Comparison of ENCODE assay signal across 8 cellular contexts in genomic region chr7:99504281-99504602, GRCh38. TPM values are rescaled to one million over a fixed set of nuclear protein-coding genes. Genes with fewer than 3 reads are reported as not detected.
DNase-seq lines count a peak whose midpoint lies in the region; ATAC-seq and TF ChIP-seq lines count a peak whose summit lies in the region.

No MANE protein-coding gene starts in this region.

- TF ChIP-seq CTCF in heart left ventricle (IDR thresholded peaks at IDR 0.05): no peak
- no peak for TF ChIP-seq CTCF in Panc1 (IDR thresholded peaks at IDR 0.05)
- no peak for TF ChIP-seq CTCF in neural progenitor cell (IDR thresholded peaks at IDR 0.05)

- POLR2A ChIA-PET in Panc1 (lab: Charles Lee): interaction anchor here (0.6 to 1.5 kb wide), 2 partner anchors 13 to 54 kb away, joined by 8 to 10 read pairs; partner anchors contain the start of gene ZNF655

- H3K9ac ChIP-seq in endocrine pancreas (ENCODE audit: control insufficient read depth, insufficient read depth, low read length): no peak overlapping the region
- no peak overlapping the region for H3K9ac ChIP-seq in neural progenitor cell

- H3K27me3 ChIP-seq in heart left ventricle: no peaks in the 10 kb centered on the region
- H3K27me3 ChIP-seq in Panc1 (ENCODE audit: control insufficient read depth, insufficient read depth, low read length): no peaks in the 10 kb centered on the region
- no peaks in the 10 kb centered on the region for H3K27me3 ChIP-seq in endocrine pancreas (ENCODE audit: control insufficient read depth, insufficient read depth, low read length)
- H3K27me3 ChIP-seq in neural progenitor cell: no peaks in the 10 kb centered on the region

- peaks cover 4% of the 10 kb centered on the region for H3K27me3 Mint-ChIP-seq in neural progenitor cell (ENCODE audit: insufficient read depth, low read depth)

- TF ChIP-seq POLR2A in heart left ventricle (IDR thresholded peaks at IDR 0.05): peak in 1 of 2 donors; percentile 30

- peak overlapping the region; percentile 97 for H3K27ac Mint-ChIP-seq in neural progenitor cell

- peak overlapping the region; percentile 60 for H3K4me2 ChIP-seq in neural progenitor cell

- H3K27ac ChIP-seq in heart left ventricle (peak overlapping the region; percentile 73 to 97 (median 94)), Panc1 (ENCODE audit: low read length) (peak overlapping the region; percentile 97), neural progenitor cell (no peak overlapping the region)

- no TSS peak for BruUV-seq in Panc1 (replicated peaks; lab: Mats Ljungman, UMichigan)

- CTCF ChIA-PET in Panc1 (lab: Charles Lee): interaction anchor here (0.8 to 1.3 kb wide), 2 partner anchors 54 to 764 kb away, joined by 3 to 4 read pairs; partner anchors contain the start of gene ZNF655

- peaks cover 0 to 4% (median 0%) of the 10 kb centered on the region in 9 donors for H3K36me3 ChIP-seq in heart left ventricle
- H3K36me3 ChIP-seq in Panc1 (ENCODE audit: control insufficient read depth, insufficient read depth, low read length): peaks cover 5% of the 10 kb centered on the region; the same call in 1 of the 2 replicates
- H3K36me3 ChIP-seq in endocrine pancreas (ENCODE audit: control insufficient read depth, insufficient read depth, low read length): no peaks in the 10 kb centered on the region
- H3K36me3 ChIP-seq in neural progenitor cell: no peaks in the 10 kb centered on the region

- H3K36me3 Mint-ChIP-seq in neural progenitor cell: peaks cover 5% of the 10 kb centered on the region

- peak overlapping the region; percentile 97 for H3K4me3 Mint-ChIP-seq in neural progenitor cell

- DNase-seq in heart left ventricle (no peak), left ventricle myocardium superior (no peak), Panc1 (ENCODE audit: low read depth, low spot score) (no peak), neural progenitor cell (ENCODE audit: low spot score) (peak; percentile 99)
- DNase-seq in activated CD4-positive, alpha-beta T cell treated with anti-CD3 and anti-CD28 coated beads for 48 hours: no peak

- intact Hi-C loops in heart left ventricle (cut with DNase I) (loop anchor here in 9 of 10 donors (5.0 to 10.0 kb wide), 4 partner anchors 37 to 53 kb away; partner anchors contain the start of genes ZNF655 (in 6 of the 9), FAM200A (in 4 of the 9) and ATP5MF (in 1 of the 9)), left ventricle myocardium superior (cut with micrococcal nuclease) (no loop called here), Panc1 (cut with micrococcal nuclease; ENCODE audit: unreplicated experiment) (loop anchor here (10.0 kb wide), 1 partner anchor 51 kb away; the partner anchor contains the start of genes FAM200A and ZNF655)

- peaks cover 56% of the 10 kb centered on the region for H3K79me2 ChIP-seq in neural progenitor cell (ENCODE audit: low read depth)

- peaks cover 30% of the 10 kb centered on the region for H3F3A ChIP-seq in neural progenitor cell (ENCODE audit: low read depth)

- ATAC-seq in heart left ventricle (peak in 3 of 4 donors; percentile 93 to 95 (median 94)), left ventricle myocardium superior (no peak), Panc1 (peak; percentile 89), HG03565 (IDR thresholded peaks at IDR 0.05; ENCODE audit: unreplicated experiment) (no peak), GM21717 (IDR thresholded peaks at IDR 0.05; ENCODE audit: unreplicated experiment) (no peak)

- H3K4me1 ChIP-seq in heart left ventricle (peaks cover 0 to 43% (median 33%) of the 10 kb centered on the region in 12 donors), Panc1 (ENCODE audit: control insufficient read depth, insufficient read depth, low read length) (0 out of 2 replicates have a peak, but pooled peaks cover 3% of the 10 kb centered on the region), endocrine pancreas (ENCODE audit: control insufficient read depth, insufficient read depth, low read length) (peaks cover 8% of the 10 kb centered on the region), neural progenitor cell (peaks cover 9% of the 10 kb centered on the region)

- H3K4me3 ChIP-seq in heart left ventricle: peak overlapping the region; percentile 65 to 91 (median 76)
- H3K4me3 ChIP-seq in Panc1 (ENCODE audit: low read depth in 2 of 2, low read length in 2 of 2): peak overlapping the region; percentile 80 to 86
- peak overlapping the region; percentile 22 for H3K4me3 ChIP-seq in endocrine pancreas (ENCODE audit: control insufficient read depth, insufficient read depth, low read length)
- peak overlapping the region; percentile 92 for H3K4me3 ChIP-seq in neural progenitor cell

- H3K9me3 ChIP-seq in heart left ventricle: no peaks in the 10 kb centered on the region
- no peaks in the 10 kb centered on the region for H3K9me3 ChIP-seq in Panc1 (ENCODE audit: control insufficient read depth, insufficient read depth, low read depth, low read length)
- H3K9me3 ChIP-seq in endocrine pancreas (ENCODE audit: control insufficient read depth, low read length): no peaks in the 10 kb centered on the region
- no peaks in the 10 kb centered on the region for H3K9me3 ChIP-seq in neural progenitor cell (ENCODE audit: low read depth)

- no peaks in the 10 kb centered on the region for H3K9me3 Mint-ChIP-seq in neural progenitor cell

- WGBS in heart left ventricle, 4 donors: 8 to 12% (median 8%) methylated on average over 17 to 19 of the region's 19 CpGs

- H4K20me1 ChIP-seq in neural progenitor cell (ENCODE audit: low read depth): peaks cover 4% of the 10 kb centered on the region

- no peak overlapping the region for H2AFZ ChIP-seq in neural progenitor cell (replicated peaks)

- peaks cover 26% of the 10 kb centered on the region for H3K4me1 Mint-ChIP-seq in neural progenitor cell

- in situ Hi-C loops in Panc1 (cut with HindIII; ENCODE audit: low pct_unique_long_range_greater_than_20kb, low sequenced_read_pairs): no loop called here

RNA-seq across cellular contexts. Expression of gene ZKSCAN5, which starts 0.2 kb away (rescaled TPM):
- total RNA-seq in heart left ventricle (1 to 10 TPM; 5.6 to 9.6 (median 7.1) TPM), left ventricle myocardium superior (6.3 TPM), Panc1 (2021; ENCODE audit: unreplicated experiment) (17.5 TPM), neural progenitor cell (ENCODE audit: low replicate concordance) (19.6 and 23.3 TPM in 2 replicates)
- polyA plus RNA-seq in heart left ventricle: 1 to 10 TPM; 2.1 to 5.8 TPM
- 13.7 TPM for polyA plus RNA-seq in Panc1 (2012; ENCODE audit: insufficient read length)

RNA-seq across cellular contexts. Expression of gene ZNF394, which starts 4.2 kb away (rescaled TPM):
- 10 to 100 TPM; 12.4 to 23.0 (median 15.2) TPM for total RNA-seq in heart left ventricle
- polyA plus RNA-seq in heart left ventricle: 10 to 100 TPM; 13.9 to 16.0 TPM
- 17.4 TPM for total RNA-seq in left ventricle myocardium superior
- total RNA-seq in Panc1 (2021; ENCODE audit: unreplicated experiment): 20.0 TPM
- 14.4 TPM for polyA plus RNA-seq in Panc1 (2012; ENCODE audit: insufficient read length)
- 16.8 and 22.4 TPM in 2 replicates for total RNA-seq in neural progenitor cell (ENCODE audit: low replicate concordance)

RNA-seq across cellular contexts. Expression of gene ZNF789, which starts 31.6 kb away (rescaled TPM):
- 1 to 10 TPM; 2.1 to 5.2 (median 3.2) TPM for total RNA-seq in heart left ventricle
- 1 to 10 TPM; 3.3 to 4.4 TPM for polyA plus RNA-seq in heart left ventricle
- 2.9 TPM for total RNA-seq in left ventricle myocardium superior
- 15.1 TPM for total RNA-seq in Panc1 (2021; ENCODE audit: unreplicated experiment)
- polyA plus RNA-seq in Panc1 (2012; ENCODE audit: insufficient read length): 7.2 TPM
- total RNA-seq in neural progenitor cell (ENCODE audit: low replicate concordance): 18.7 and 20.2 TPM in 2 replicates

RNA-seq across cellular contexts. Expression of gene ATP5MF, which starts 38.3 kb away (rescaled TPM):
- total RNA-seq in heart left ventricle: 1,000 to 10,000 TPM in 2 of 9 donors, 100 to 1,000 TPM in 7; 579 to 6,117 (median 707) TPM
- 1,000 to 10,000 TPM; 2,714 to 5,384 TPM for polyA plus RNA-seq in heart left ventricle
- total RNA-seq in left ventricle myocardium superior: 883 TPM
- 476 TPM for total RNA-seq in Panc1 (2021; ENCODE audit: unreplicated experiment)
- polyA plus RNA-seq in Panc1 (2012; ENCODE audit: insufficient read length): 765 TPM
- 2,754 and 3,838 TPM in 2 replicates for total RNA-seq in neural progenitor cell (ENCODE audit: low replicate concordance)

RNA-seq across cellular contexts. Expression of gene FAM200A, which starts 47.7 kb away (rescaled TPM):
- total RNA-seq in heart left ventricle: 1 to 10 TPM; 4.7 to 7.1 (median 5.3) TPM
- 1 to 10 TPM; 5.8 to 6.6 TPM for polyA plus RNA-seq in heart left ventricle
- 7.0 TPM for total RNA-seq in left ventricle myocardium superior
- total RNA-seq in Panc1 (2021; ENCODE audit: unreplicated experiment): 4.6 TPM
- polyA plus RNA-seq in Panc1 (2012; ENCODE audit: insufficient read length): 3.5 TPM
- total RNA-seq in neural progenitor cell (ENCODE audit: low replicate concordance): 14.7 and 21.1 TPM in 2 replicates

Comparison
In these comparisons a context has a peak if more than half of its experiments do, and no peak if none do; other contexts are left out.
1. ATAC-seq: peak in heart left ventricle (3 of 4) and Panc1 (single experiment); none in left ventricle myocardium superior (single experiment), HG03565 (single experiment) and GM21717 (single experiment).
2. H3K4me3 ChIP-seq: peak in every context shown above with its lines; median percentile 92 in neural progenitor cell; 83 in Panc1; 76 in heart left ventricle; 22 in endocrine pancreas.